ENCODE assay signal across 33 cellular contexts in the genomic region with DNA sequence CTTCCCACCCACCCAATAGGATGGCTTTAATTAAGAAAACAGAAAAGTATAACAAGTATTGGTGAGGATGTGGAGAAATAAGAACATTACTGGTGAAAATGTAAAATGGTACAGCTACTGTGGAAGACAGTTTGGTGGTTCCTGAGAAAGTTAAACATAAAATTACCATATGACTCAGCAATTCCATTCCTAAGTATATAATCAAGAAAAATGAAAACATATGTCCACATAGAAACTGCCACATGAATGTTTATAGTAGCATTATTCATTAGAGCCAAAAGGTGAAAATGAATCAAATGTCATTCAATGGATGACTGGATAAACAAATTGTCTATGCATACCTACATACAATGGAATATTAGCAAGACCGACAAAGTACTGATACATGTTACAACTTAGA. TPM values are rescaled to one million over a fixed set of nuclear protein-coding genes. Genes with fewer than 3 reads are reported as not detected.
A peak's percentile ranks its signal among the peaks of the same experiment; 100 is the strongest.
DNase-seq lines count a peak whose midpoint lies in the region; ATAC-seq and TF ChIP-seq lines count a peak whose summit lies in the region.
"Had no signal": no experiment of that assay in that cellular context is flagged by ENCODE, and none has a peak within 500 bp of the region (broad histone marks: within the 10 kb centered on the region; RNA-seq: fewer than 3 reads in every experiment).

No MANE protein-coding gene starts in this region.

- H2BK5ac ChIP-seq in IMR-90 (ENCODE audit: low read depth, low read length, poor library complexity, severe bottlenecking), result peak overlapping the region; percentile 59

- intact Hi-C loops in IMR-90 (cut with micrococcal nuclease), result no loop called here

- H2AK5ac ChIP-seq in IMR-90 (ENCODE audit: low read depth, low read length), result no peak overlapping the region

- no peak overlapping the region for H3K4ac ChIP-seq in IMR-90 (ENCODE audit: low read depth, low read length)

- DNase-seq in AG10803 (ENCODE audit: low read depth) (peak; percentile 56), IMR-90 (peak; percentile 79), chondrocyte (ENCODE audit: low spot score) (no peak), foreskin fibroblast (peak; percentile 23 to 59), SW 1271 (lab: John Stamatoyannopoulos, UW) (no peak), activated T-cell treated with anti-CD3 and anti-CD28 coated beads for 4 hours (no peak), HAP-1 (ENCODE audit: low spot score in 2 of 2) (no peak)
- DNase-seq: ACHN; activated CD4-positive, CD25-positive, alpha-beta regulatory T cell; activated CD8-positive, alpha-beta memory T cell treated with anti-CD3 and anti-CD28 coated beads, Interleukin-2, amount 10 ng/mL, durations not matched to agents 7 days and 5 days; activated naive CD4-positive, alpha-beta T cell treated with Interleukin-2 at 50 U/mL for 16 hours; activated T-cell treated with anti-CD3 and anti-CD28 coated beads, Interleukin-2, amount 50 U/mL, for 72 hours; Caco-2; cortex of kidney; DMS79 treated with DMSO at 0.1 percent for 48 hours; endodermal cell; head of caudate nucleus; NCI-H1092 treated with DMSO at 0.1 percent for 48 hours; NCI-H2029 treated with DMSO at 0.1 percent for 48 hours; NCI-H69; right cardiac atrium; SIG-M5; spleen; stimulated activated CD4-positive, alpha-beta T cell treated with anti-CD3 and anti-CD28 coated beads, Interleukin-4, amount 100 ng/mL, for 1 hour; T-helper 1 cell; transverse colon had no signal

- H3K27me3 Mint-ChIP-seq in chondrocyte (ENCODE audit: low read depth), result no peaks in the 10 kb centered on the region

- peak overlapping the region; percentile 72; the same call in 1 of the 2 replicates for H3K27ac ChIP-seq in IMR-90 (ENCODE audit: insufficient read depth, low read length)
- H3K27ac ChIP-seq: BLaER1 treated with 17β-estradiol and CSF1 and Interleukin-3, amounts not matched to agents 10 nM and 100 nM; esophagus muscularis mucosa; parathyroid adenoma; spleen; transverse colon had no signal

- peak overlapping the region; percentile 68 for H3K27ac Mint-ChIP-seq in chondrocyte (ENCODE audit: unreplicated experiment)
- H3K27ac Mint-ChIP-seq: activated CD8-positive, alpha-beta memory T cell treated with anti-CD3 and anti-CD28 coated beads, Interleukin-2, amount 10 ng/mL, durations not matched to agents 7 days and 5 days; activated T-cell treated with anti-CD3 and anti-CD28 coated beads, Interleukin-2, amount 50 U/mL, for 72 hours; endodermal cell; GM23338 had no signal

- no peak overlapping the region for H3K4me2 ChIP-seq in IMR-90 (ENCODE audit: low read depth, low read length)
- H3K4me2 ChIP-seq: BLaER1 treated with 17β-estradiol and CSF1 and Interleukin-3, amounts not matched to agents 10 nM and 100 nM; GM23338 had no signal

- H2BK20ac ChIP-seq in IMR-90 (ENCODE audit: low read depth, low read length), result no peak overlapping the region

- no TSS peak for BruUV-seq in IMR-90 (replicated peaks; lab: Mats Ljungman, UMichigan)

- no peak overlapping the region for H3K9ac ChIP-seq in IMR-90 (ENCODE audit: low read depth, low read length)
- H3K9ac ChIP-seq: BLaER1 treated with 17β-estradiol and CSF1 and Interleukin-3, amounts not matched to agents 10 nM and 100 nM; parathyroid adenoma had no signal

- no peak overlapping the region for H2BK15ac ChIP-seq in IMR-90 (ENCODE audit: low read depth, low read length)

- peaks cover 26% of the 10 kb centered on the region for H3K4me1 Mint-ChIP-seq in chondrocyte (ENCODE audit: low read depth)
- H3K4me1 Mint-ChIP-seq: activated CD8-positive, alpha-beta memory T cell treated with anti-CD3 and anti-CD28 coated beads, Interleukin-2, amount 10 ng/mL, durations not matched to agents 7 days and 5 days had no signal

- no peak for TF ChIP-seq CTCF in AG10803 (conservative IDR thresholded peaks at IDR 0.05; ENCODE audit: low read length)
- no peak for TF ChIP-seq CTCF in IMR-90 (conservative IDR thresholded peaks at IDR 0.05; ENCODE audit: low read depth, low read length)
- no peak for TF ChIP-seq CTCF in chondrocyte (IDR thresholded peaks at IDR 0.05)
- TF ChIP-seq CTCF in foreskin fibroblast (IDR thresholded peaks at IDR 0.05; ENCODE audit: low read depth, low read length), result no peak

- POLR2A ChIA-PET in IMR-90 (lab: Charles Lee; ENCODE audit: unreplicated experiment), result no interaction called here

- no peaks in the 10 kb centered on the region for H3K27me3 ChIP-seq in IMR-90 (ENCODE audit: control insufficient read depth, insufficient read depth, low read length)
- H3K27me3 ChIP-seq in HAP-1 (ENCODE audit: low read depth), result no peaks in the 10 kb centered on the region
- H3K27me3 ChIP-seq: BLaER1 treated with 17β-estradiol and CSF1 and Interleukin-3, amounts not matched to agents 10 nM and 100 nM; esophagus muscularis mucosa; transverse colon had no signal

- H3K18ac ChIP-seq in IMR-90 (ENCODE audit: low read depth, low read length), result no peak overlapping the region

- H3K14ac ChIP-seq in IMR-90 (replicated peaks; ENCODE audit: low read depth, low read length), result no peak overlapping the region

- H3K4me3 ChIP-seq in AG10803 (ENCODE audit: low read length) (no peak overlapping the region), IMR-90 (ENCODE audit: insufficient read depth, low read depth, low read length) (no peak overlapping the region), foreskin fibroblast (ENCODE audit: low read depth in 1 of 2, low read length in 2 of 2) (no peak overlapping the region), HAP-1 (no peak overlapping the region)
- H3K4me3 ChIP-seq: BLaER1 treated with 17β-estradiol and CSF1 and Interleukin-3, amounts not matched to agents 10 nM and 100 nM; esophagus muscularis mucosa; GM23338; lung; spleen; transverse colon had no signal

- in situ Hi-C loops in IMR-90 (cut with MboI; ENCODE audit: low sequenced_read_pairs), result no loop called here
- in situ Hi-C loops in HAP-1 (cut with MboI; ENCODE audit: low sequenced_read_pairs), result no loop called here

- no peak overlapping the region for H2AK9ac ChIP-seq in IMR-90 (replicated peaks; ENCODE audit: low read depth, low read length, poor library complexity)

- ATAC-seq in IMR-90 (ENCODE audit: low read depth) (peak; percentile 72), GM21825 (IDR thresholded peaks at IDR 0.05; ENCODE audit: unreplicated experiment) (no peak)
- ATAC-seq: activated CD8-positive, alpha-beta memory T cell treated with anti-CD3 and anti-CD28 coated beads, Interleukin-2, amount 10 ng/mL, durations not matched to agents 7 days and 5 days; activated T-cell treated with anti-CD3 and anti-CD28 coated beads, Interleukin-2, amount 50 U/mL, for 72 hours; GM23338; Panc1; right cardiac atrium had no signal

- CTCF ChIA-PET in IMR-90 (lab: Yijun Ruan, JAX), result no interaction called here

- no peak overlapping the region for H4K5ac ChIP-seq in IMR-90 (ENCODE audit: low read depth, low read length)

- no peak overlapping the region for H2AFZ ChIP-seq in IMR-90 (replicated peaks; ENCODE audit: low read length, poor library complexity)
- H2AFZ ChIP-seq: GM23338, parathyroid adenoma had no signal

- H3K23ac ChIP-seq in IMR-90 (ENCODE audit: low read depth, low read length), result no peak overlapping the region

- no peak overlapping the region for H2BK120ac ChIP-seq in IMR-90 (ENCODE audit: low read depth, low read length)

- no peak overlapping the region for H4K8ac ChIP-seq in IMR-90 (ENCODE audit: low read depth in 2 of 2, low read length in 2 of 2)

- peaks cover 4 to 6% of the 10 kb centered on the region in 2 experiments; a peak in 3 of 4 replicates for H3K79me1 ChIP-seq in IMR-90 (ENCODE audit: low read depth in 1 of 2, low read length in 2 of 2)

- peaks cover 10% of the 10 kb centered on the region for H3K9me3 Mint-ChIP-seq in chondrocyte (ENCODE audit: low read depth)
- H3K9me3 Mint-ChIP-seq: activated T-cell treated with anti-CD3 and anti-CD28 coated beads, Interleukin-2, amount 50 U/mL, for 72 hours; endodermal cell; GM23338 had no signal

- H3K9me3 ChIP-seq in IMR-90 (ENCODE audit: control insufficient read depth, insufficient read depth, low read length) (no peaks in the 10 kb centered on the region; the same call in 1 of the 2 replicates), HAP-1 (no peaks in the 10 kb centered on the region)
- H3K9me3 ChIP-seq: Caco-2, spleen had no signal

- peaks cover 6% of the 10 kb centered on the region for H4K20me1 ChIP-seq in IMR-90 (ENCODE audit: insufficient read depth, low read length)
- H4K20me1 ChIP-seq: BLaER1 treated with 17β-estradiol and CSF1 and Interleukin-3, amounts not matched to agents 10 nM and 100 nM had no signal

- peaks cover 6% of the 10 kb centered on the region; the same call in 1 of the 2 replicates for H3K9me1 ChIP-seq in IMR-90 (ENCODE audit: insufficient read depth, low read length)

- H3K36me3 Mint-ChIP-seq in chondrocyte (ENCODE audit: low read depth), result peaks cover 60% of the 10 kb centered on the region
- H3K36me3 Mint-ChIP-seq: activated CD8-positive, alpha-beta memory T cell treated with anti-CD3 and anti-CD28 coated beads, Interleukin-2, amount 10 ng/mL, durations not matched to agents 7 days and 5 days had no signal

- no peak for TF ChIP-seq POLR2A in IMR-90 (IDR thresholded peaks at IDR 0.05; ENCODE audit: low read depth, low read length)

- no peak for TF ChIP-seq RAD21 in IMR-90 (IDR thresholded peaks at IDR 0.05; ENCODE audit: low read length)

- H3K4me3 Mint-ChIP-seq in chondrocyte (ENCODE audit: unreplicated experiment), result no peak overlapping the region
- H3K4me3 Mint-ChIP-seq: activated CD8-positive, alpha-beta memory T cell treated with anti-CD3 and anti-CD28 coated beads, Interleukin-2, amount 10 ng/mL, durations not matched to agents 7 days and 5 days; activated T-cell treated with anti-CD3 and anti-CD28 coated beads, Interleukin-2, amount 50 U/mL, for 72 hours; endodermal cell; GM23338 had no signal

- H4K91ac ChIP-seq in IMR-90 (ENCODE audit: insufficient read depth, low read depth, low read length), result no peak overlapping the region

- H3K56ac ChIP-seq in IMR-90 (ENCODE audit: extremely low read depth, insufficient read depth, low read length), result no peak overlapping the region

- dilution Hi-C loops in IMR-90 (cut with HindIII; ENCODE audit: low sequenced_read_pairs, unreplicated experiment), result no loop called here

- H3K4me1 ChIP-seq in IMR-90 (ENCODE audit: control insufficient read depth, insufficient read depth, low read length) (peaks cover 2% of the 10 kb centered on the region; the same call in 1 of the 2 replicates), HAP-1 (no peaks in the 10 kb centered on the region)
- H3K4me1 ChIP-seq: Caco-2, esophagus muscularis mucosa, parathyroid adenoma, spleen, transverse colon had no signal

- H3K36me3 ChIP-seq in IMR-90 (ENCODE audit: control insufficient read depth, insufficient read depth, low read length) (peaks cover 48% of the 10 kb centered on the region), HAP-1 (replicated peaks) (peaks cover 74% of the 10 kb centered on the region)
- H3K36me3 ChIP-seq: BLaER1 treated with 17β-estradiol and CSF1 and Interleukin-3, amounts not matched to agents 10 nM and 100 nM; spleen; transverse colon had no signal

- no CpG with 5 or more reads among the region's 1 CpG for WGBS in IMR-90 (ENCODE audit: extremely low coverage in 2 of 2, insufficient read length in 1 of 2), 2 experiments

RNA-seq across cellular contexts. Expression of gene DZIP1, which starts 16.9 kb away (rescaled TPM):
- total RNA-seq in IMR-90 (2012; rRNA removed), result 12.2 and 16.9 TPM in 2 replicates
- 13.1 and 15.9 TPM in 2 replicates for polyA plus RNA-seq in IMR-90 (2012; rRNA removed)
- polyA plus RNA-seq in IMR-90 (2012; cell fraction: cytosol; rRNA removed), result 6.5 and 11.4 TPM in 2 replicates
- polyA plus RNA-seq in IMR-90 (2012; cell fraction: nucleus; rRNA removed; ENCODE audit: low replicate concordance), result 24.9 and 47.2 TPM in 2 replicates
- total RNA-seq in chondrocyte, result 39.8 to 59.9 TPM (median 42.4 TPM) in 3 replicates

RNA-seq across cellular contexts. Expression of gene DNAJC3, which starts 49.3 kb away (rescaled TPM):
- total RNA-seq in IMR-90 (2012; rRNA removed) (28.5 and 51.4 TPM in 2 replicates), chondrocyte (53.9 to 73.5 TPM (median 55.1 TPM) in 3 replicates)
- polyA plus RNA-seq in IMR-90 (2012; rRNA removed), result 8.7 and 10.7 TPM in 2 replicates
- 3.3 and 3.8 TPM in 2 replicates for polyA plus RNA-seq in IMR-90 (2012; cell fraction: cytosol; rRNA removed)
- polyA plus RNA-seq in IMR-90 (2012; cell fraction: nucleus; rRNA removed; ENCODE audit: low replicate concordance), result 1.3 and 4.2 TPM in 2 replicates

Comparison
In these comparisons a context has a peak if more than half of its experiments do, and no peak if none do; other contexts are left out.
1. DNase-seq: peak in AG10803 (single experiment), IMR-90 (single experiment) and foreskin fibroblast (2 of 2); none in chondrocyte (single experiment), SW 1271 (0 of 2), activated T-cell treated with anti-CD3 and anti-CD28 coated beads for 4 hours (single experiment) and HAP-1 (0 of 2).